8 cellular contexts compared by ENCODE assay signal in genomic region chr12:56725723-56726102, GRCh38. TPM values are rescaled to one million over a fixed set of nuclear protein-coding genes. Genes with fewer than 3 reads are reported as not detected.
DNase-seq lines count a peak whose midpoint lies in the region; ATAC-seq and TF ChIP-seq lines count a peak whose summit lies in the region.

No MANE protein-coding gene starts in this region.

- H3K27me3 ChIP-seq in iPS DF 6.9 (ENCODE audit: control insufficient read depth, insufficient read depth, low read length) = no peaks in the 10 kb centered on the region

- peak overlapping the region; percentile 87; the same call in 1 of the 2 replicates for H3K4me3 ChIP-seq in iPS DF 6.9 (ENCODE audit: low read length)

- H3K9me3 ChIP-seq in iPS DF 6.9 (ENCODE audit: control insufficient read depth, insufficient read depth, low read length) = no peaks in the 10 kb centered on the region

- WGBS in iPS DF 6.9 (ENCODE audit: insufficient coverage, insufficient read length) = no CpG with 5 or more reads among the region's 7 CpGs

- no peaks in the 10 kb centered on the region for H3K27me3 Mint-ChIP-seq in activated CD8-positive, alpha-beta T cell treated with anti-CD3 and anti-CD28 coated beads for 36 hours
- no peaks in the 10 kb centered on the region for H3K27me3 Mint-ChIP-seq in stimulated activated memory B cell treated with anti-CD40 and anti-IgM and Interleukin-4, amounts not matched to agents 10 μg/mL and 1 μg/mL and 100 μg/mL, for 72 hours

- no peak for DNase-seq in activated CD8-positive, alpha-beta T cell treated with anti-CD3 and anti-CD28 coated beads for 36 hours
- DNase-seq in iPS DF 6.9 (ENCODE audit: low read depth, low spot score) (no peak), KBM-7 (no peak), NCI-H748 treated with DMSO at 0.1 percent for 48 hours (lab: John Stamatoyannopoulos, UW) (no peak), occipital lobe (lab: John Stamatoyannopoulos, UW) (no peak)

- intact Hi-C loops in activated CD8-positive, alpha-beta T cell treated with anti-CD3 and anti-CD28 coated beads for 36 hours (cut with micrococcal nuclease) = loop anchor here (10.0 kb wide), 1 partner anchor 81 kb away; the partner anchor contains the start of gene ATP5F1B

- H3K27ac Mint-ChIP-seq in activated CD8-positive, alpha-beta T cell treated with anti-CD3 and anti-CD28 coated beads for 36 hours = peak overlapping the region; percentile 99
- peak overlapping the region; percentile 97 for H3K27ac Mint-ChIP-seq in stimulated activated memory B cell treated with anti-CD40 and anti-IgM and Interleukin-4, amounts not matched to agents 10 μg/mL and 1 μg/mL and 100 μg/mL, for 72 hours

- no peaks in the 10 kb centered on the region; the same call in 1 of the 2 replicates for H3K4me1 ChIP-seq in iPS DF 6.9 (ENCODE audit: control insufficient read depth, insufficient read depth, low read length)

- TF ChIP-seq CTCF in activated CD8-positive, alpha-beta T cell treated with anti-CD3 and anti-CD28 coated beads for 36 hours (IDR thresholded peaks at IDR 0.05) = no peak

- POLR2A ChIA-PET in activated CD8-positive, alpha-beta T cell treated with anti-CD3 and anti-CD28 coated beads for 36 hours (lab: Charles Lee) = interaction anchor here (0.6 to 3.5 kb wide), 26 partner anchors 9 to 742 kb away, joined by 3 to 40 read pairs (median 4); partner anchors contain the start of genes ATP5F1B, PRIM1, PTGES3 and STAT6

- peaks cover 67% of the 10 kb centered on the region for H3K36me3 Mint-ChIP-seq in activated CD8-positive, alpha-beta T cell treated with anti-CD3 and anti-CD28 coated beads for 36 hours (ENCODE audit: low read depth)
- peaks cover 24% of the 10 kb centered on the region for H3K36me3 Mint-ChIP-seq in stimulated activated memory B cell treated with anti-CD40 and anti-IgM and Interleukin-4, amounts not matched to agents 10 μg/mL and 1 μg/mL and 100 μg/mL, for 72 hours

- in situ Hi-C loops in KBM-7 (cut with MboI; ENCODE audit: low pct_unique_long_range_greater_than_20kb, low sequenced_read_pairs) = no loop called here

- no peaks in the 10 kb centered on the region for H3K9me3 Mint-ChIP-seq in activated CD8-positive, alpha-beta T cell treated with anti-CD3 and anti-CD28 coated beads for 36 hours
- no peaks in the 10 kb centered on the region for H3K9me3 Mint-ChIP-seq in stimulated activated memory B cell treated with anti-CD40 and anti-IgM and Interleukin-4, amounts not matched to agents 10 μg/mL and 1 μg/mL and 100 μg/mL, for 72 hours

- peaks cover 36% of the 10 kb centered on the region for H3K4me1 Mint-ChIP-seq in activated CD8-positive, alpha-beta T cell treated with anti-CD3 and anti-CD28 coated beads for 36 hours (ENCODE audit: low read depth)
- peaks cover 45% of the 10 kb centered on the region for H3K4me1 Mint-ChIP-seq in stimulated activated memory B cell treated with anti-CD40 and anti-IgM and Interleukin-4, amounts not matched to agents 10 μg/mL and 1 μg/mL and 100 μg/mL, for 72 hours

- H3K36me3 ChIP-seq in iPS DF 6.9 (ENCODE audit: control insufficient read depth, insufficient read depth, low read length) = peaks cover 3% of the 10 kb centered on the region; the same call in 1 of the 2 replicates

- CTCF ChIA-PET in activated CD8-positive, alpha-beta T cell treated with anti-CD3 and anti-CD28 coated beads for 36 hours (lab: Charles Lee) = interaction anchor here (0.6 to 1.6 kb wide), 8 partner anchors 16 to 913 kb away, joined by 3 to 5 read pairs (median 3); no protein-coding TSS in a partner anchor

- peak overlapping the region; percentile 98 for H3K4me3 Mint-ChIP-seq in activated CD8-positive, alpha-beta T cell treated with anti-CD3 and anti-CD28 coated beads for 36 hours
- H3K4me3 Mint-ChIP-seq in stimulated activated memory B cell treated with anti-CD40 and anti-IgM and Interleukin-4, amounts not matched to agents 10 μg/mL and 1 μg/mL and 100 μg/mL, for 72 hours = peak overlapping the region; percentile 96

- no peak overlapping the region for H3K27ac ChIP-seq in iPS DF 6.9 (ENCODE audit: low read length)

- ATAC-seq in HG02571 (IDR thresholded peaks at IDR 0.05; ENCODE audit: unreplicated experiment) (peak; percentile 1), HG03521 (IDR thresholded peaks at IDR 0.05; ENCODE audit: unreplicated experiment) (no peak)
- ATAC-seq in activated CD8-positive, alpha-beta T cell treated with anti-CD3 and anti-CD28 coated beads for 36 hours = no peak
- no peak for ATAC-seq in stimulated activated memory B cell treated with anti-CD40 and anti-IgM and Interleukin-4, amounts not matched to agents 10 μg/mL and 1 μg/mL and 100 μg/mL, for 72 hours

RNA-seq across cellular contexts. Expression of gene NACA, which starts 0.6 kb away (rescaled TPM):
- total RNA-seq in activated CD8-positive, alpha-beta T cell treated with anti-CD3 and anti-CD28 coated beads for 36 hours = 1,000 to 10,000 TPM; 1,203 to 1,221 TPM
- 1,394 TPM for total RNA-seq in occipital lobe

RNA-seq across cellular contexts. Expression of gene PRIM1, which starts 26.4 kb away (rescaled TPM):
- 10 to 100 TPM; 80.3 to 86.7 TPM for total RNA-seq in activated CD8-positive, alpha-beta T cell treated with anti-CD3 and anti-CD28 coated beads for 36 hours
- 32.8 TPM for total RNA-seq in occipital lobe

RNA-seq across cellular contexts. Expression of gene HSD17B6, which starts 37.4 kb away (rescaled TPM):
- 1 to 10 TPM in 1 of 2 experiments, under 1 TPM in 1; 0.81 to 1.8 TPM for total RNA-seq in activated CD8-positive, alpha-beta T cell treated with anti-CD3 and anti-CD28 coated beads for 36 hours
- total RNA-seq in occipital lobe = 1.2 TPM

RNA-seq across cellular contexts. Expression of gene PTGES3, which starts 37.6 kb away (rescaled TPM):
- total RNA-seq in activated CD8-positive, alpha-beta T cell treated with anti-CD3 and anti-CD28 coated beads for 36 hours = 100 to 1,000 TPM; 381 to 406 TPM
- 86.4 TPM for total RNA-seq in occipital lobe
